Comparison of ENCODE assay signal across 10 cellular contexts in the genomic region with DNA sequence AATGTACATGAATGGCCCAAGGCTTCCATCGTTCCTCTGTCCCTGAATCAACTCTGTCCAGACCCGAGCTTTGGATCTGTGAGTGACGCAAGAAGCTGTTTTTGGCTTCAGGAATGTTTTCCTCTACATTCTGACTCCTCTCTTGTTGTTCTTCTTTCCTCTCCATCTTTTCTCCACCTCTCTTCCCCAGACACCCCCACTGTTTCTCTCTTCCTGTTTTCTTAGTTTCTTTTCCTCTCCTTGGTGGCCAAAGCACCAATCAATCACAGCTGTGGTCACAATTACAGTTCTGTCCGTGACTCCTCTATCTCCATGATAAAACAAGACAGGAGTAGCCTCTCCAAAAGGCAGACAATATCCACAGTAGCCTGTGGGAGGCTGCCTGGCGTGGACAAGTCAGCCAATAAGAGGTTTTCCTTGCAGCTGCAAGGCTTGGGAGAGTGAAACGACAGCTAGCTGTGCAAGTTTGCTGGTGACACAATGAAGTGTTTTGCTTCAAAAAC. TPM values are rescaled to one million over a fixed set of nuclear protein-coding genes. Genes with fewer than 3 reads are reported as not detected.
DNase-seq lines count a peak whose midpoint lies in the region; ATAC-seq and TF ChIP-seq lines count a peak whose summit lies in the region.
"Had no signal": no experiment of that assay in that cellular context is flagged by ENCODE, and none has a peak within 500 bp of the region (broad histone marks: within the 10 kb centered on the region; RNA-seq: fewer than 3 reads in every experiment).

No MANE protein-coding gene starts in this region.

- peak; percentile 22 for ATAC-seq in stimulated activated memory B cell treated with anti-CD40 and anti-IgM and Interleukin-4, amounts not matched to agents 10 μg/mL and 1 μg/mL and 100 μg/mL, for 72 hours
- no peak for ATAC-seq in activated CD4-positive, CD25-positive, alpha-beta regulatory T cell treated with anti-CD3 and anti-CD28 coated beads, Interleukin-2, amount 50 U/mL, for 24 hours
- ATAC-seq in GM21786 (IDR thresholded peaks at IDR 0.05; ENCODE audit: unreplicated experiment) = no peak
- ATAC-seq: natural killer cell treated with Interleukin-12 subunit alpha and Interleukin-12 subunit beta and Interleukin-15 and Interleukin-18, amount 100 ng/mL, for 72 hours had no signal

- H3K9me3 Mint-ChIP-seq in H9 = no peaks in the 10 kb centered on the region
- no peaks in the 10 kb centered on the region for H3K9me3 Mint-ChIP-seq in stimulated activated memory B cell treated with anti-CD40 and anti-IgM and Interleukin-4, amounts not matched to agents 10 μg/mL and 1 μg/mL and 100 μg/mL, for 72 hours
- H3K9me3 Mint-ChIP-seq in activated naive CD4-positive, alpha-beta T cell treated with anti-CD3 and anti-CD28 coated beads for 36 hours = no peaks in the 10 kb centered on the region
- H3K9me3 Mint-ChIP-seq: activated CD4-positive, alpha-beta memory T cell treated with anti-CD3 and anti-CD28 coated beads for 36 hours; natural killer cell treated with Interleukin-12 subunit alpha and Interleukin-12 subunit beta and Interleukin-15 and Interleukin-18, amount 100 ng/mL, for 72 hours had no signal

- H2BK15ac ChIP-seq in H9 (ENCODE audit: low read depth, low read length) = no peak overlapping the region

- H3K56ac ChIP-seq in H9 (ENCODE audit: insufficient read length, low read depth, low read length) = no peak overlapping the region

- no peak overlapping the region for H4K91ac ChIP-seq in H9 (ENCODE audit: insufficient read length, low read depth, low read length)

- H3K27ac Mint-ChIP-seq in H9 = peak overlapping the region; percentile 20 to 84 (median 37); a peak in 3 of 7 replicates
- no peak overlapping the region for H3K27ac Mint-ChIP-seq in stimulated activated memory B cell treated with anti-CD40 and anti-IgM and Interleukin-4, amounts not matched to agents 10 μg/mL and 1 μg/mL and 100 μg/mL, for 72 hours
- no peak overlapping the region for H3K27ac Mint-ChIP-seq in activated naive CD4-positive, alpha-beta T cell treated with anti-CD3 and anti-CD28 coated beads for 36 hours
- H3K27ac Mint-ChIP-seq: activated CD4-positive, alpha-beta memory T cell treated with anti-CD3 and anti-CD28 coated beads for 36 hours; natural killer cell treated with Interleukin-12 subunit alpha and Interleukin-12 subunit beta and Interleukin-15 and Interleukin-18, amount 100 ng/mL, for 72 hours had no signal

- no peaks in the 10 kb centered on the region for H3K23me2 ChIP-seq in H9 (ENCODE audit: insufficient read length, low read depth, low read length, poor library complexity, severe bottlenecking)

- no peaks in the 10 kb centered on the region for H3K36me3 Mint-ChIP-seq in H9 (ENCODE audit: insufficient read depth in 1 of 3, low read depth in 3 of 3)
- H3K36me3 Mint-ChIP-seq in stimulated activated memory B cell treated with anti-CD40 and anti-IgM and Interleukin-4, amounts not matched to agents 10 μg/mL and 1 μg/mL and 100 μg/mL, for 72 hours = no peaks in the 10 kb centered on the region
- no peaks in the 10 kb centered on the region for H3K36me3 Mint-ChIP-seq in activated naive CD4-positive, alpha-beta T cell treated with anti-CD3 and anti-CD28 coated beads for 36 hours (ENCODE audit: low read depth)
- H3K36me3 Mint-ChIP-seq: activated CD4-positive, alpha-beta memory T cell treated with anti-CD3 and anti-CD28 coated beads for 36 hours; natural killer cell treated with Interleukin-12 subunit alpha and Interleukin-12 subunit beta and Interleukin-15 and Interleukin-18, amount 100 ng/mL, for 72 hours had no signal

- H2AFZ ChIP-seq in H9 (ENCODE audit: low read length) = peak overlapping the region; percentile 71

- H3K79me1 ChIP-seq in H9 (ENCODE audit: insufficient read depth, low read depth, low read length, poor library complexity, severe bottlenecking) = no peaks in the 10 kb centered on the region

- H3K9ac ChIP-seq in H9 (ENCODE audit: extremely low read depth, insufficient read length, low read length) = no peak overlapping the region

- no peak overlapping the region for H4K5ac ChIP-seq in H9 (ENCODE audit: insufficient read length, low read depth, low read length)

- H3K4ac ChIP-seq in H9 (ENCODE audit: low read depth, low read length) = no peak overlapping the region

- H2BK12ac ChIP-seq in H9 (ENCODE audit: insufficient read length, low read depth, low read length) = no peak overlapping the region

- DNase-seq in H9 (no peak), ascending aorta (ENCODE audit: low spot score in 2 of 2) (peak in 1 of 2 donors; percentile 69), islet precursor cell (peak; percentile 71), cerebellum (ENCODE audit: low spot score) (no peak)
- DNase-seq in activated naive CD4-positive, alpha-beta T cell treated with anti-CD3 and anti-CD28 coated beads for 36 hours = no peak
- DNase-seq: activated CD4-positive, alpha-beta memory T cell treated with anti-CD3 and anti-CD28 coated beads for 36 hours had no signal

- H3K4me1 ChIP-seq in H9 (ENCODE audit: insufficient read depth, low read length) (0 out of 2 replicates have a peak, but pooled peaks cover 2% of the 10 kb centered on the region), ascending aorta (no peaks in the 10 kb centered on the region)

- WGBS in H9 (ENCODE audit: extremely low coverage, insufficient read length, low lambda C conversion rate) = no CpG with 5 or more reads among the region's 6 CpGs

- H2AK5ac ChIP-seq in H9 (ENCODE audit: insufficient read length, low read length) = no peak overlapping the region

- H3K23ac ChIP-seq in H9 (ENCODE audit: insufficient read length, low read depth, low read length) = no peak overlapping the region

- intact Hi-C loops in ascending aorta (cut with DNase I) = no loop called here
- intact Hi-C loops in activated naive CD4-positive, alpha-beta T cell treated with anti-CD3 and anti-CD28 coated beads for 36 hours (cut with micrococcal nuclease) = no loop called here

- H3K4me2 ChIP-seq in H9 (ENCODE audit: insufficient read depth, insufficient read length, low read length) = no peak overlapping the region

- no peaks in the 10 kb centered on the region for H3K9me3 ChIP-seq in H9 (ENCODE audit: control insufficient read depth, low read depth, low read length)
- no peaks in the 10 kb centered on the region for H3K9me3 ChIP-seq in ascending aorta

- TF ChIP-seq CTCF in H9 (conservative IDR thresholded peaks at IDR 0.05) (no peak), ascending aorta (IDR thresholded peaks at IDR 0.05) (no peak)

- no peaks in the 10 kb centered on the region for H3K27me3 Mint-ChIP-seq in H9 (ENCODE audit: low read depth)
- peaks cover 18% of the 10 kb centered on the region for H3K27me3 Mint-ChIP-seq in stimulated activated memory B cell treated with anti-CD40 and anti-IgM and Interleukin-4, amounts not matched to agents 10 μg/mL and 1 μg/mL and 100 μg/mL, for 72 hours
- peaks cover 8% of the 10 kb centered on the region for H3K27me3 Mint-ChIP-seq in activated naive CD4-positive, alpha-beta T cell treated with anti-CD3 and anti-CD28 coated beads for 36 hours (ENCODE audit: low read depth)

- H3T11ph ChIP-seq in H9 (ENCODE audit: low read length) = no peak overlapping the region

- H3K18ac ChIP-seq in H9 (ENCODE audit: insufficient read length, low read depth, low read length) = no peak overlapping the region

- H4K8ac ChIP-seq in H9 (replicated peaks; ENCODE audit: insufficient read length, low read depth, low read length) = no peak overlapping the region

- H4K20me1 ChIP-seq in H9 (ENCODE audit: control insufficient read depth, insufficient read depth, insufficient read length) = no peaks in the 10 kb centered on the region

- no peak overlapping the region for H3K14ac ChIP-seq in H9 (ENCODE audit: insufficient read depth, low read length)

- H2BK120ac ChIP-seq in H9 (ENCODE audit: low read depth, low read length, poor library complexity, severe bottlenecking) = no peak overlapping the region

- peaks cover 13 to 23% of the 10 kb centered on the region in 2 experiments for H3K4me1 Mint-ChIP-seq in H9
- H3K4me1 Mint-ChIP-seq in stimulated activated memory B cell treated with anti-CD40 and anti-IgM and Interleukin-4, amounts not matched to agents 10 μg/mL and 1 μg/mL and 100 μg/mL, for 72 hours = no peaks in the 10 kb centered on the region
- H3K4me1 Mint-ChIP-seq in activated naive CD4-positive, alpha-beta T cell treated with anti-CD3 and anti-CD28 coated beads for 36 hours (ENCODE audit: low read depth) = no peaks in the 10 kb centered on the region

- H3K4me3 Mint-ChIP-seq in H9 = 0 out of 5 replicates have a peak overlapping the region, but pooled peaks of 1 of the 2 experiments have one; percentile 0
- H3K4me3 Mint-ChIP-seq in stimulated activated memory B cell treated with anti-CD40 and anti-IgM and Interleukin-4, amounts not matched to agents 10 μg/mL and 1 μg/mL and 100 μg/mL, for 72 hours = no peak overlapping the region
- no peak overlapping the region for H3K4me3 Mint-ChIP-seq in activated naive CD4-positive, alpha-beta T cell treated with anti-CD3 and anti-CD28 coated beads for 36 hours
- H3K4me3 Mint-ChIP-seq: activated CD4-positive, alpha-beta memory T cell treated with anti-CD3 and anti-CD28 coated beads for 36 hours; natural killer cell treated with Interleukin-12 subunit alpha and Interleukin-12 subunit beta and Interleukin-15 and Interleukin-18, amount 100 ng/mL, for 72 hours had no signal

- H3K27ac ChIP-seq in H9 (ENCODE audit: insufficient read length, low read depth, low read length) = no peak overlapping the region
- peak overlapping the region; percentile 31 to 47 for H3K27ac ChIP-seq in ascending aorta

- H2BK5ac ChIP-seq in H9 (ENCODE audit: insufficient read length, low read length) = no peak overlapping the region

- H3K27me3 ChIP-seq in H9 (ENCODE audit: insufficient read depth, low read length) (no peaks in the 10 kb centered on the region), ascending aorta (no peaks in the 10 kb centered on the region)

- H3K36me3 ChIP-seq in ascending aorta = no peaks in the 10 kb centered on the region

- H2BK20ac ChIP-seq in H9 (ENCODE audit: low read depth, low read length, poor library complexity, severe bottlenecking) = no peak overlapping the region

- CTCF ChIA-PET in activated naive CD4-positive, alpha-beta T cell treated with anti-CD3 and anti-CD28 coated beads for 36 hours (lab: Charles Lee) = interaction anchor here (0.6 to 1.0 kb wide), 2 partner anchors 9 to 11 kb away, joined by 3 read pairs; no protein-coding TSS in a partner anchor

- H3K79me2 ChIP-seq in H9 (ENCODE audit: insufficient read depth, low read length) = no peaks in the 10 kb centered on the region

- peak overlapping the region; percentile 1 to 40 for H3K4me3 ChIP-seq in ascending aorta

RNA-seq across cellular contexts. Expression of a gene that starts 4.9 kb away (rescaled TPM):
- total RNA-seq in H9 (2021) (not detected in 2 replicates), ascending aorta (not detected), cerebellum (not detected)
- total RNA-seq in activated naive CD4-positive, alpha-beta T cell treated with anti-CD3 and anti-CD28 coated beads for 36 hours = not detected
- total RNA-seq: activated CD4-positive, alpha-beta memory T cell treated with anti-CD3 and anti-CD28 coated beads for 36 hours; natural killer cell treated with Interleukin-12 subunit alpha and Interleukin-12 subunit beta and Interleukin-15 and Interleukin-18, amount 100 ng/mL, for 72 hours had no signal

RNA-seq across cellular contexts. Expression of a gene that starts 28.0 kb away (rescaled TPM):
- total RNA-seq in H9 (2021) (1.5 and 1.8 TPM in 2 replicates), ascending aorta (8.8 TPM), cerebellum (16.8 TPM)
- under 1 TPM in 1 of 2 experiments, not detected in 1; 0.25 TPM for total RNA-seq in activated naive CD4-positive, alpha-beta T cell treated with anti-CD3 and anti-CD28 coated beads for 36 hours

Comparison
In these comparisons a context has a peak if more than half of its experiments do, and no peak if none do; other contexts are left out.
1. H3K27ac Mint-ChIP-seq: peak in H9 (3 of 3); none in stimulated activated memory B cell treated with anti-CD40 and anti-IgM and Interleukin-4, amounts not matched to agents 10 μg/mL and 1 μg/mL and 100 μg/mL, for 72 hours (single experiment) and activated naive CD4-positive, alpha-beta T cell treated with anti-CD3 and anti-CD28 coated beads for 36 hours (single experiment).